In genomic region chr5:13921573-13921972, GRCh38 we compare ENCODE assay signal across 24 cellular contexts. TPM values are rescaled to one million over a fixed set of nuclear protein-coding genes. Genes with fewer than 3 reads are reported as not detected.
DNase-seq lines count a peak whose midpoint lies in the region; ATAC-seq, FAIRE-seq and TF ChIP-seq lines count a peak whose summit lies in the region.
"Had no signal": no experiment of that assay in that cellular context is flagged by ENCODE, and none has a peak within 500 bp of the region (broad histone marks: within the 10 kb centered on the region; RNA-seq: fewer than 3 reads in every experiment).

No MANE protein-coding gene starts in this region.

- H3K4me3 Mint-ChIP-seq in MCF 10A (ENCODE audit: unreplicated experiment) (no peak overlapping the region), astrocyte (ENCODE audit: unreplicated experiment) (no peak overlapping the region)
- H3K4me3 Mint-ChIP-seq: activated T-cell treated with anti-CD3 and anti-CD28 coated beads, Interleukin-2, amount 50 U/mL, for 4 hours; CD4-positive, alpha-beta T cell; T-helper 2 cell treated with Interferon-gamma antibody and Interleukin-4, amounts not matched to agents 5 μg/mL and 100 μg/mL, for 36 hours had no signal

- H3K4me1 Mint-ChIP-seq in MCF 10A (ENCODE audit: insufficient read depth, unreplicated experiment) (peaks cover 7% of the 10 kb centered on the region), astrocyte (ENCODE audit: low read depth, unreplicated experiment) (peaks cover 12% of the 10 kb centered on the region)

- H3K27me3 Mint-ChIP-seq in MCF 10A (ENCODE audit: insufficient read depth, unreplicated experiment) (no peaks in the 10 kb centered on the region), astrocyte (ENCODE audit: low read depth, unreplicated experiment) (no peaks in the 10 kb centered on the region)
- H3K27me3 Mint-ChIP-seq: CD4-positive, alpha-beta T cell had no signal

- dilution Hi-C loops in mammary epithelial cell (cut with HindIII; ENCODE audit: low sequenced_read_pairs) = no loop called here

- TF ChIP-seq CTCF in mammary epithelial cell (conservative IDR thresholded peaks at IDR 0.05 in 1 of 2, IDR thresholded peaks at IDR 0.05 in 1 of 2; ENCODE audit: extremely low read depth in 1 of 2, insufficient read depth in 1 of 2, low read depth in 1 of 2, low read length in 2 of 2) (no peak), MCF 10A (IDR thresholded peaks at IDR 0.05; ENCODE audit: unreplicated experiment) (no peak), astrocyte (IDR thresholded peaks at IDR 0.05; ENCODE audit: insufficient read depth, low read depth, low read length) (no peak), RWPE1 (conservative IDR thresholded peaks at IDR 0.05; ENCODE audit: low read depth) (no peak)

- H3K79me2 ChIP-seq in mammary epithelial cell (ENCODE audit: insufficient read depth, low read length) = no peaks in the 10 kb centered on the region
- no peaks in the 10 kb centered on the region for H3K79me2 ChIP-seq in astrocyte (ENCODE audit: insufficient read depth, low read length)

- WGBS in mammary epithelial cell (ENCODE audit: low coverage, missing lambda C conversion rate) = 7% methylated on average over 2 of the region's 2 CpGs

- H3K27me3 ChIP-seq in mammary epithelial cell (ENCODE audit: insufficient read depth, low read length) (no peaks in the 10 kb centered on the region), astrocyte (ENCODE audit: insufficient read depth, low read length) (no peaks in the 10 kb centered on the region)
- H3K27me3 ChIP-seq: ovary had no signal

- H3K9me3 ChIP-seq in mammary epithelial cell (replicated peaks; ENCODE audit: insufficient read depth, low read length) (no peaks in the 10 kb centered on the region), astrocyte (ENCODE audit: insufficient read depth, low read depth, low read length) (no peaks in the 10 kb centered on the region)
- H3K9me3 ChIP-seq: ovary, SK-N-SH had no signal

- H3K27ac Mint-ChIP-seq in MCF 10A (ENCODE audit: low read depth, unreplicated experiment) = no peak overlapping the region
- H3K27ac Mint-ChIP-seq in astrocyte (ENCODE audit: unreplicated experiment) = peak overlapping the region; percentile 23
- H3K27ac Mint-ChIP-seq: CD4-positive, alpha-beta T cell; T-helper 2 cell treated with Interferon-gamma antibody and Interleukin-4, amounts not matched to agents 5 μg/mL and 100 μg/mL, for 36 hours had no signal

- FAIRE-seq in astrocyte (lab: Jason Lieb, UNC) = no peak
- FAIRE-seq: GM12878, RCC 7860 had no signal

- peak overlapping the region; percentile 27 for H3K4me2 ChIP-seq in mammary epithelial cell (ENCODE audit: insufficient read depth, low read depth, low read length)
- peak overlapping the region; percentile 19 for H3K4me2 ChIP-seq in astrocyte (ENCODE audit: low read length)
- H3K4me2 ChIP-seq: SK-N-SH had no signal

- POLR2A ChIA-PET in MCF 10A (lab: Yijun Ruan, JAX) = no interaction called here
- POLR2A ChIA-PET in RWPE1 (lab: Yijun Ruan, JAX; ENCODE audit: low non-redundant PET) = no interaction called here

- CTCF ChIA-PET in mammary epithelial cell (lab: Charles Lee; ENCODE audit: low non-redundant PET) (no interaction called here), MCF 10A (lab: Yijun Ruan, JAX) (no interaction called here), RWPE1 (lab: Yijun Ruan, JAX) (no interaction called here)

- H3K36me3 ChIP-seq in mammary epithelial cell (ENCODE audit: insufficient read depth, low read length) (no peaks in the 10 kb centered on the region), astrocyte (ENCODE audit: insufficient read depth, low read length) (no peaks in the 10 kb centered on the region)
- H3K36me3 ChIP-seq: ovary had no signal

- peaks cover 12% of the 10 kb centered on the region for H3K4me1 ChIP-seq in mammary epithelial cell (ENCODE audit: insufficient read depth, low read length)
- H3K4me1 ChIP-seq in astrocyte (ENCODE audit: insufficient read depth, low read length) = no peaks in the 10 kb centered on the region

- no peak for ATAC-seq in Right ventricle myocardium inferior
- ATAC-seq in GM21723 (IDR thresholded peaks at IDR 0.05; ENCODE audit: unreplicated experiment) = no peak
- ATAC-seq: activated T-cell treated with anti-CD3 and anti-CD28 coated beads, Interleukin-2, amount 50 U/mL, for 4 hours; GM12878; right cardiac atrium had no signal

- in situ Hi-C loops in mammary epithelial cell (cut with MboI; ENCODE audit: low sequenced_read_pairs in 2 of 2) = no loop called here

- H3K27ac ChIP-seq in mammary epithelial cell (ENCODE audit: insufficient read depth, low read depth, low read length) = no peak overlapping the region
- no peak overlapping the region for H3K27ac ChIP-seq in astrocyte (ENCODE audit: low read depth, low read length)
- H3K27ac ChIP-seq in RWPE1 = no peak overlapping the region
- H3K27ac ChIP-seq: ovary had no signal

- H3K36me3 Mint-ChIP-seq in MCF 10A (ENCODE audit: insufficient read depth, unreplicated experiment) = no peaks in the 10 kb centered on the region
- peaks cover 12% of the 10 kb centered on the region for H3K36me3 Mint-ChIP-seq in astrocyte (ENCODE audit: low read depth, unreplicated experiment)

- H3K9me3 Mint-ChIP-seq in MCF 10A (ENCODE audit: unreplicated experiment) = no peaks in the 10 kb centered on the region
- peaks cover 6% of the 10 kb centered on the region for H3K9me3 Mint-ChIP-seq in astrocyte (ENCODE audit: unreplicated experiment)

- H3K4me3 ChIP-seq in mammary epithelial cell (replicated peaks in 1 of 3; ENCODE audit: insufficient read depth in 1 of 3, low read depth in 2 of 3, low read length in 3 of 3) = no peak overlapping the region
- H3K4me3 ChIP-seq in astrocyte (ENCODE audit: insufficient read depth, low read depth, low read length) = no peak overlapping the region
- H3K4me3 ChIP-seq: GM12878, ovary had no signal

- H3K9ac ChIP-seq in mammary epithelial cell (ENCODE audit: insufficient read depth, low read length) = no peak overlapping the region
- no peak overlapping the region for H3K9ac ChIP-seq in astrocyte (ENCODE audit: low read length)
- H3K9ac ChIP-seq: SK-N-SH had no signal

- intact Hi-C loops in mammary epithelial cell (cut with micrococcal nuclease) (no loop called here), MCF 10A (cut with micrococcal nuclease) (no loop called here), Right ventricle myocardium inferior (cut with DNase I) (no loop called here)

- DNase-seq in mammary epithelial cell (peak; percentile 20), MCF 10A (ENCODE audit: unreplicated experiment) (no peak), astrocyte (ENCODE audit: low read depth) (peak; percentile 61), iPS-NIHi7 (ENCODE audit: extremely low spot score) (peak; percentile 25), Right ventricle myocardium inferior (ENCODE audit: missing footprints) (no peak), RWPE1 (ENCODE audit: low spot score) (no peak)
- DNase-seq in effector CD8-positive, alpha-beta T cell (lab: John Stamatoyannopoulos, UW) = no peak
- DNase-seq: activated naive CD4-positive, alpha-beta T cell treated with Interleukin-2 at 50 U/mL for 16 hours; activated T-cell treated with anti-CD3 and anti-CD28 coated beads, Interleukin-2, amount 50 U/mL, for 4 hours; amygdala; CD4-positive, alpha-beta T cell; central memory CD4-positive, alpha-beta T cell; DMS153; H7; NCI-H2081 treated with DMSO at 0.1 percent for 48 hours; NCI-H524 treated with DMSO at 0.1 percent for 48 hours; ovary; right cardiac atrium; SK-N-SH; stimulated activated CD8-positive, alpha-beta memory T cell treated with anti-CD3 and anti-CD28 coated beads, Interleukin-4, amount 100 ng/mL, for 48 hours had no signal

- peak overlapping the region; percentile 60 for H2AFZ ChIP-seq in mammary epithelial cell (ENCODE audit: low read depth, low read length)
- H2AFZ ChIP-seq in astrocyte (ENCODE audit: low read depth, low read length) = no peak overlapping the region

- H4K20me1 ChIP-seq in mammary epithelial cell (ENCODE audit: insufficient read depth, low read length) (no peaks in the 10 kb centered on the region), astrocyte (ENCODE audit: insufficient read depth, low read length) (no peaks in the 10 kb centered on the region)

- no TSS peak for BruUV-seq in mammary epithelial cell (replicated peaks; lab: Mats Ljungman, UMichigan)
- BruUV-seq in MCF 10A (replicated peaks; lab: Mats Ljungman, UMichigan) = no TSS peak

RNA-seq across cellular contexts. Expression of gene DNAH5, which starts 22.9 kb away (rescaled TPM):
- total RNA-seq in mammary epithelial cell (1 to 10 TPM; 1.5 to 2.1 TPM), MCF 10A (2022) (0.05 and 0.07 TPM in 2 replicates), astrocyte (3.2 and 3.4 TPM in 2 replicates), Right ventricle myocardium inferior (0.19 TPM)
- 0.67 TPM for polyA plus RNA-seq in mammary epithelial cell
- polyA minus RNA-seq in mammary epithelial cell = 2.0 TPM
- total RNA-seq: activated T-cell treated with anti-CD3 and anti-CD28 coated beads, Interleukin-2, amount 50 U/mL, for 4 hours; CD4-positive, alpha-beta T cell had no signal

Comparison
In these comparisons a context has a peak if more than half of its experiments do, and no peak if none do; other contexts are left out.
1. DNase-seq: peak in mammary epithelial cell (single experiment), astrocyte (single experiment) and iPS-NIHi7 (single experiment); none in MCF 10A (single experiment), Right ventricle myocardium inferior (single experiment), effector CD8-positive, alpha-beta T cell (single experiment) and RWPE1 (single experiment).